Comparison of ENCODE assay signal across 8 cellular contexts in the genomic region with DNA sequence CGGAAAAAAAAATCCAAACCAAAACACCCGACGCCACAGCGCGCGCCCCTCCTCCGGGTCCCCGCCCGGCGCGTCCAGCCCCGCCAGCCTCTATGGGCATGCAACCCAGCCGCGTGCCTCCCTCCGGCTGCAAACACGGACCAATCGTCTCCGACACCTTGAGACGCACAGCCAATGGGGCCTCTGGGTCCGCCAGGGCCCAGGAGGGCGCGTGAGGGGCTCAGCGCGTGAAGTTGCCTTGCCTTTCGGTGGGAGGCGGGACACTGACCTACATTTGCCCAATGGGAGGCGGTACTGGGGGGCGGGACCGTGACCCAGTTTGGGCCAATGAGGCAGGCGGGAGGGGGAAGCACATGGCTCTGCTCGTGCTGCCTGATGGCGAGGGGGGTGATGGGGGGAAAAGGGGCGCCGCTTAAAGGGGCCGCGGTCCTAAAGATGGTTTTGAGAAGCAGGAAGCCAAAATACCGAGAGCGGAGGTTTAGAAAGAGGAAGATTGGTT. TPM values are rescaled to one million over a fixed set of nuclear protein-coding genes. Genes with fewer than 3 reads are reported as not detected.
A peak's percentile ranks its signal among the peaks of the same experiment; 100 is the strongest.
DNase-seq lines count a peak whose midpoint lies in the region; ATAC-seq and TF ChIP-seq lines count a peak whose summit lies in the region.

No MANE protein-coding gene starts in this region.

- peak overlapping the region; percentile 91 for H3K9ac ChIP-seq in BLaER1

- H4K20me1 ChIP-seq in BLaER1: peaks cover 7% of the 10 kb centered on the region; the same call in 1 of the 2 replicates

- no peaks in the 10 kb centered on the region for H3K27me3 ChIP-seq in BLaER1

- no peaks in the 10 kb centered on the region for H3K9me3 ChIP-seq in BLaER1

- H3K36me3 ChIP-seq in BLaER1: peaks cover 10% of the 10 kb centered on the region

- H3K27ac ChIP-seq in BLaER1 (peak overlapping the region; percentile 97), coronary artery (peak overlapping the region; percentile 88 to 95)

- peaks cover 40% of the 10 kb centered on the region for H3K4me1 ChIP-seq in BLaER1

- no peaks in the 10 kb centered on the region for H3K27me3 Mint-ChIP-seq in activated CD4-positive, alpha-beta T cell treated with anti-CD3 and anti-CD28 coated beads, Interleukin-2, amount 10 ng/mL, durations not matched to agents 7 days and 5 days

- H3K4me3 Mint-ChIP-seq in activated CD4-positive, alpha-beta T cell treated with anti-CD3 and anti-CD28 coated beads, Interleukin-2, amount 10 ng/mL, durations not matched to agents 7 days and 5 days: peak overlapping the region; percentile 94

- peaks cover 3% of the 10 kb centered on the region for H3K9me3 Mint-ChIP-seq in activated CD4-positive, alpha-beta T cell treated with anti-CD3 and anti-CD28 coated beads, Interleukin-2, amount 10 ng/mL, durations not matched to agents 7 days and 5 days

- peak overlapping the region; percentile 99 for H3K27ac Mint-ChIP-seq in activated CD4-positive, alpha-beta T cell treated with anti-CD3 and anti-CD28 coated beads, Interleukin-2, amount 10 ng/mL, durations not matched to agents 7 days and 5 days

- peak; percentile 77 for ATAC-seq in GM19372 (IDR thresholded peaks at IDR 0.05; ENCODE audit: low read depth, unreplicated experiment)
- ATAC-seq in HG03520 (IDR thresholded peaks at IDR 0.05; ENCODE audit: unreplicated experiment): peak; percentile 62
- peak; percentile 65 for ATAC-seq in left lobe of liver

- peak overlapping the region; percentile 89 for H3K4me3 ChIP-seq in BLaER1
- peak overlapping the region; percentile 80 for H3K4me3 ChIP-seq in coronary artery

- peaks cover 10% of the 10 kb centered on the region for H3K36me3 Mint-ChIP-seq in activated CD4-positive, alpha-beta T cell treated with anti-CD3 and anti-CD28 coated beads, Interleukin-2, amount 10 ng/mL, durations not matched to agents 7 days and 5 days (ENCODE audit: low read depth)

- peak overlapping the region; percentile 100 for H3K4me2 ChIP-seq in BLaER1

- DNase-seq in NCI-H526 treated with DMSO at 0.1 percent for 48 hours (lab: John Stamatoyannopoulos, UW): peak; percentile 96
- peak; percentile 100 for DNase-seq in activated CD4-positive, alpha-beta T cell treated with anti-CD3 and anti-CD28 coated beads, Interleukin-2, amount 10 ng/mL, durations not matched to agents 7 days and 5 days
- peak; percentile 99 for DNase-seq in coronary artery (ENCODE audit: low spot score)
- DNase-seq in left lobe of liver (ENCODE audit: low spot score): peak; percentile 99
- DNase-seq in stimulated activated CD4-positive, alpha-beta T cell treated with anti-CD3 and anti-CD28 coated beads, Interleukin-2, amount 100 ng/mL, for 24 hours: peak; percentile 98 to 100

- POLR2A ChIA-PET in activated CD4-positive, alpha-beta T cell treated with anti-CD3 and anti-CD28 coated beads, Interleukin-2, amount 10 ng/mL, durations not matched to agents 7 days and 5 days (lab: Charles Lee): interaction anchor here (0.7 kb wide), 1 partner anchor 208 kb away, joined by 7 read pairs; no protein-coding TSS in a partner anchor

- H3K4me1 Mint-ChIP-seq in activated CD4-positive, alpha-beta T cell treated with anti-CD3 and anti-CD28 coated beads, Interleukin-2, amount 10 ng/mL, durations not matched to agents 7 days and 5 days: peaks cover 48% of the 10 kb centered on the region

- no peak for TF ChIP-seq CTCF in coronary artery (IDR thresholded peaks at IDR 0.05)

- CTCF ChIA-PET in activated CD4-positive, alpha-beta T cell treated with anti-CD3 and anti-CD28 coated beads, Interleukin-2, amount 10 ng/mL, durations not matched to agents 7 days and 5 days (lab: Charles Lee): interaction anchor here (0.9 kb wide), 1 partner anchor 9 kb away, joined by 5 read pairs; a partner anchor contains a TSS

RNA-seq across cellular contexts. Expression of a gene that starts 0.3 kb away (rescaled TPM):
- total RNA-seq in activated CD4-positive, alpha-beta T cell treated with anti-CD3 and anti-CD28 coated beads, Interleukin-2, amount 10 ng/mL, durations not matched to agents 7 days and 5 days: 10 to 100 TPM; 24.1 to 25.8 TPM
- 11.4 TPM for total RNA-seq in left lobe of liver

RNA-seq across cellular contexts. Expression of a gene that starts 8.5 kb away (rescaled TPM):
- 10 to 100 TPM; 10.1 to 10.8 TPM for total RNA-seq in activated CD4-positive, alpha-beta T cell treated with anti-CD3 and anti-CD28 coated beads, Interleukin-2, amount 10 ng/mL, durations not matched to agents 7 days and 5 days
- total RNA-seq in left lobe of liver: 1.7 TPM

RNA-seq across cellular contexts. Expression of a gene that starts 18.2 kb away (rescaled TPM):
- 10 to 100 TPM; 28.2 to 33.6 TPM for total RNA-seq in activated CD4-positive, alpha-beta T cell treated with anti-CD3 and anti-CD28 coated beads, Interleukin-2, amount 10 ng/mL, durations not matched to agents 7 days and 5 days
- total RNA-seq in left lobe of liver: 41.6 TPM

RNA-seq across cellular contexts. Expression of a gene that starts 18.5 kb away (rescaled TPM):
- total RNA-seq in activated CD4-positive, alpha-beta T cell treated with anti-CD3 and anti-CD28 coated beads, Interleukin-2, amount 10 ng/mL, durations not matched to agents 7 days and 5 days: 1,000 to 10,000 TPM; 1,477 to 1,601 TPM
- 401 TPM for total RNA-seq in left lobe of liver

RNA-seq across cellular contexts. Expression of a gene that starts 22.6 kb away (rescaled TPM):
- 1 to 10 TPM; 2.5 TPM for total RNA-seq in activated CD4-positive, alpha-beta T cell treated with anti-CD3 and anti-CD28 coated beads, Interleukin-2, amount 10 ng/mL, durations not matched to agents 7 days and 5 days
- total RNA-seq in left lobe of liver: 0.18 TPM

Comparison
In these comparisons a context has a peak if more than half of its experiments do, and no peak if none do; other contexts are left out.
1. Peak in every context shown above with its lines: DNase-seq, ATAC-seq, H3K4me3 ChIP-seq and H3K27ac ChIP-seq.